ENCODE assay signal across 27 cellular contexts in the genomic region with DNA sequence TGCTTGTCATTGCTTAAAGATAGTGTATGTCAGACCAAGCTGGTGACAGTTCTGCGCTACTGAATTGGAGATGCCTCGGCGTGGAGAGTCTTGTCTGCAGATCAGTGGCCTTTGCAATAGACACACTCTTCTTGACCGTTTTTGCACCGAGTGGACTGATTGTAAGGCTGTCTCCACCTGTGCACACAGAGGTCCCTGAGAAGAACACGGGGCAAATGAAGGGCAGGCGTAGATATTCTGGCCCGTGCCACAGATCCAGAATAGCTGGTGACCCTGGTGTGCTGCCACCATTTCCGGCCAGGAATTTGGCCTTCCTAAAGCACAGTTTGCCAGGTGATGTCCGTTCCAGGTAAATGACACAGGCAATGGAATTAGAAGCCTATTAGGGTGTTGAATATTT.
DNase-seq lines count a peak whose midpoint lies in the region; ATAC-seq and TF ChIP-seq lines count a peak whose summit lies in the region.
"Had no signal": no experiment of that assay in that cellular context is flagged by ENCODE, and none has a peak within 500 bp of the region (broad histone marks: within the 10 kb centered on the region; RNA-seq: fewer than 3 reads in every experiment).

No MANE protein-coding gene starts in this region.

- TF ChIP-seq RAD21 in SK-N-SH (IDR thresholded peaks at IDR 0.05; ENCODE audit: low read length): no peak

- ATAC-seq in left lobe of liver: peak; percentile 89
- ATAC-seq in gastrocnemius medialis: peak; percentile 42 to 43
- ATAC-seq: activated CD8-positive, alpha-beta T cell treated with anti-CD3 and anti-CD28 coated beads for 36 hours; CD8-positive, alpha-beta T cell; esophagus mucosa; left lung; mucosa of descending colon; stimulated activated naive CD8-positive, alpha-beta T cell treated with anti-CD3 and anti-CD28 coated beads, Interleukin-15, amount 100 ng/mL, for 72 hours; T-helper 17 cell had no signal

- POLR2A ChIA-PET in MCF 10A (lab: Yijun Ruan, JAX): interaction anchor here (1.1 kb wide), 1 partner anchor 16 kb away, joined by 3 read pairs; no protein-coding TSS in a partner anchor
- POLR2A ChIA-PET in SK-N-SH (lab: Yijun Ruan, JAX): no interaction called here

- no peak for DNase-seq in MCF 10A (ENCODE audit: unreplicated experiment)
- no peak for DNase-seq in breast epithelium (ENCODE audit: low spot score in 2 of 2)
- no peak for DNase-seq in SK-N-SH
- peak; percentile 65 for DNase-seq in left lobe of liver (ENCODE audit: low spot score)
- no peak for DNase-seq in gastrocnemius medialis
- DNase-seq in tibial nerve (ENCODE audit: low spot score in 2 of 2): no peak
- DNase-seq in GF-D8 (lab: John Stamatoyannopoulos, UW): no peak
- DNase-seq in thyroid gland: no peak
- DNase-seq: 8988T; activated CD8-positive, alpha-beta T cell treated with anti-CD3 and anti-CD28 coated beads for 36 hours; CD8-positive, alpha-beta T cell; EL; endodermal cell; foreskin melanocyte; hippocampal formation; left lung; mucosa of descending colon; NCI-H1092 treated with DMSO at 0.1 percent for 48 hours; NCI-H1930; NCI-H2227 treated with DMSO at 0.1 percent for 48 hours; sigmoid colon; stimulated activated naive CD8-positive, alpha-beta T cell treated with anti-CD3 and anti-CD28 coated beads, Interleukin-15, amount 100 ng/mL, for 72 hours; T-helper 17 cell had no signal

- H3K9me3 Mint-ChIP-seq in MCF 10A (ENCODE audit: unreplicated experiment): no peaks in the 10 kb centered on the region
- H3K9me3 Mint-ChIP-seq: activated CD8-positive, alpha-beta T cell treated with anti-CD3 and anti-CD28 coated beads for 36 hours; activated naive CD4-positive, alpha-beta T cell treated with anti-CD3 and anti-CD28 coated beads, Interleukin-2, amount 50 U/mL, for 24 hours; activated T-helper 2 cell treated with anti-CD3 and anti-CD28 coated beads, Interferon-gamma antibody, Interleukin-2, Interleukin-4, amounts not matched to agents 10 μg/mL and 5 μg/mL and 100 μg/mL, durations not matched to agents 14 hours and 24 hours and 36 hours; CD8-positive, alpha-beta T cell; dendritic cell treated with granulocyte-macrophage colony-stimulating factor and Interleukin-4, amounts not matched to agents 40 ng/mL and 50 ng/mL, for 4 days; endodermal cell; stimulated activated naive CD8-positive, alpha-beta T cell treated with anti-CD3 and anti-CD28 coated beads, Interleukin-15, amount 100 ng/mL, for 72 hours had no signal

- H3K4me1 ChIP-seq in breast epithelium (peaks cover 0 to 4% of the 10 kb centered on the region in 2 donors), SK-N-SH (ENCODE audit: control insufficient read depth in 1 of 2, insufficient read depth in 2 of 2, low read depth in 1 of 2, low read length in 1 of 2) (peaks cover 37 to 59% of the 10 kb centered on the region in 2 experiments), gastrocnemius medialis (peaks cover 71 to 81% of the 10 kb centered on the region in 2 donors), tibial nerve (peaks cover 0 to 45% (median 12%) of the 10 kb centered on the region in 4 donors), thyroid gland (peaks cover 0 to 6% of the 10 kb centered on the region in 2 donors)

- H3K27ac ChIP-seq in breast epithelium (no peak overlapping the region), SK-N-SH (ENCODE audit: low read depth in 2 of 2, low read length in 1 of 2) (no peak overlapping the region; a peak in 1 of 4 replicates), gastrocnemius medialis (peak overlapping the region; percentile 22 to 64 (median 52)), tibial nerve (no peak overlapping the region), thyroid gland (no peak overlapping the region)
- H3K27ac ChIP-seq: left lung, sigmoid colon had no signal

- no peak for TF ChIP-seq POLR2A in breast epithelium (IDR thresholded peaks at IDR 0.05)
- TF ChIP-seq POLR2A in gastrocnemius medialis (IDR thresholded peaks at IDR 0.05): no peak
- TF ChIP-seq POLR2A in tibial nerve (IDR thresholded peaks at IDR 0.05): no peak
- no peak for TF ChIP-seq POLR2A in thyroid gland (IDR thresholded peaks at IDR 0.05)

- peaks cover 100% of the 10 kb centered on the region for H3K79me2 ChIP-seq in SK-N-SH (ENCODE audit: insufficient read depth)

- H3K9me3 ChIP-seq in breast epithelium (no peaks in the 10 kb centered on the region), SK-N-SH (no peaks in the 10 kb centered on the region), gastrocnemius medialis (no peaks in the 10 kb centered on the region), tibial nerve (no peaks in the 10 kb centered on the region), thyroid gland (no peaks in the 10 kb centered on the region)
- H3K9me3 ChIP-seq: left lung, mucosa of descending colon, sigmoid colon had no signal

- in situ Hi-C loops in gastrocnemius medialis (cut with MboI; ENCODE audit: low sequenced_read_pairs in 4 of 4): no loop called here

- TF ChIP-seq CTCF in MCF 10A (IDR thresholded peaks at IDR 0.05; ENCODE audit: unreplicated experiment): no peak
- TF ChIP-seq CTCF in breast epithelium (IDR thresholded peaks at IDR 0.05): no peak
- no peak for TF ChIP-seq CTCF in SK-N-SH (IDR thresholded peaks at IDR 0.05)
- no peak for TF ChIP-seq CTCF in gastrocnemius medialis (IDR thresholded peaks at IDR 0.05 in 4 of 5, conservative IDR thresholded peaks at IDR 0.05 in 1 of 5)
- TF ChIP-seq CTCF in tibial nerve (IDR thresholded peaks at IDR 0.05): no peak
- TF ChIP-seq CTCF in thyroid gland (IDR thresholded peaks at IDR 0.05): no peak

- no peaks in the 10 kb centered on the region for H3K27me3 Mint-ChIP-seq in MCF 10A (ENCODE audit: insufficient read depth, unreplicated experiment)
- H3K27me3 Mint-ChIP-seq: activated CD8-positive, alpha-beta T cell treated with anti-CD3 and anti-CD28 coated beads for 36 hours; dendritic cell treated with granulocyte-macrophage colony-stimulating factor and Interleukin-4, amounts not matched to agents 40 ng/mL and 50 ng/mL, for 4 days had no signal

- intact Hi-C loops in MCF 10A (cut with micrococcal nuclease) (no loop called here), breast epithelium (cut with DNase I; ENCODE audit: low total_unique reads) (no loop called here), gastrocnemius medialis (cut with DNase I; ENCODE audit: low total_unique reads) (no loop called here), thyroid gland (cut with DNase I) (no loop called here)

- TF ChIP-seq EP300 in SK-N-SH (IDR thresholded peaks at IDR 0.05; ENCODE audit: borderline replicate concordance in 1 of 2, low read depth in 1 of 2, low read length in 1 of 2): no peak
- TF ChIP-seq EP300 in tibial nerve (IDR thresholded peaks at IDR 0.05): no peak

- peaks cover 6% of the 10 kb centered on the region for H3K36me3 Mint-ChIP-seq in MCF 10A (ENCODE audit: insufficient read depth, unreplicated experiment)
- H3K36me3 Mint-ChIP-seq: activated naive CD4-positive, alpha-beta T cell treated with anti-CD3 and anti-CD28 coated beads, Interleukin-2, amount 50 U/mL, for 24 hours; CD8-positive, alpha-beta T cell had no signal

- 88% methylated on average over 9 of the region's 10 CpGs for WGBS in SK-N-SH (ENCODE audit: low lambda C conversion rate)
- WGBS in tibial nerve, 2 donors: 71 to 87% methylated on average over 10 of the region's 10 CpGs
- WGBS in thyroid gland, 2 donors: 79 to 84% methylated on average over 10 of the region's 10 CpGs

- no peaks in the 10 kb centered on the region for H3K36me3 ChIP-seq in breast epithelium
- no peaks in the 10 kb centered on the region for H3K36me3 ChIP-seq in SK-N-SH (replicated peaks in 1 of 2; ENCODE audit: control insufficient read depth in 1 of 2, insufficient read depth in 2 of 2, low read length in 1 of 2)
- H3K36me3 ChIP-seq in gastrocnemius medialis: no peaks in the 10 kb centered on the region
- no peaks in the 10 kb centered on the region for H3K36me3 ChIP-seq in tibial nerve
- no peaks in the 10 kb centered on the region for H3K36me3 ChIP-seq in thyroid gland
- H3K36me3 ChIP-seq: left lung, sigmoid colon had no signal

- H3K27ac Mint-ChIP-seq in MCF 10A (ENCODE audit: low read depth, unreplicated experiment): peak overlapping the region; percentile 19
- H3K27ac Mint-ChIP-seq: activated CD8-positive, alpha-beta T cell treated with anti-CD3 and anti-CD28 coated beads for 36 hours; activated naive CD4-positive, alpha-beta T cell treated with anti-CD3 and anti-CD28 coated beads, Interleukin-2, amount 50 U/mL, for 24 hours; activated T-helper 2 cell treated with anti-CD3 and anti-CD28 coated beads, Interferon-gamma antibody, Interleukin-2, Interleukin-4, amounts not matched to agents 10 μg/mL and 5 μg/mL and 100 μg/mL, durations not matched to agents 14 hours and 24 hours and 36 hours; CD8-positive, alpha-beta T cell; dendritic cell treated with granulocyte-macrophage colony-stimulating factor and Interleukin-4, amounts not matched to agents 40 ng/mL and 50 ng/mL, for 4 days; endodermal cell; stimulated activated naive CD8-positive, alpha-beta T cell treated with anti-CD3 and anti-CD28 coated beads, Interleukin-15, amount 100 ng/mL, for 72 hours; T-helper 17 cell had no signal

- H3K4me3 ChIP-seq in breast epithelium (no peak overlapping the region), SK-N-SH (ENCODE audit: low read depth in 2 of 2, low read length in 1 of 2) (no peak overlapping the region), gastrocnemius medialis (peak overlapping the region in 1 of 4 donors; percentile 7), tibial nerve (no peak overlapping the region), thyroid gland (replicated peaks in 1 of 3) (no peak overlapping the region)
- H3K4me3 ChIP-seq: left lung, mucosa of descending colon, sigmoid colon had no signal

- no peak overlapping the region for H2AFZ ChIP-seq in SK-N-SH (ENCODE audit: low read depth)

- H3K4me2 ChIP-seq in SK-N-SH: peak overlapping the region; percentile 8; the same call in 1 of the 2 replicates

- H3K9ac ChIP-seq in SK-N-SH: no peak overlapping the region

- no peaks in the 10 kb centered on the region for H3K9me2 ChIP-seq in SK-N-SH

- H3K4me3 Mint-ChIP-seq in MCF 10A (ENCODE audit: unreplicated experiment): no peak overlapping the region
- H3K4me3 Mint-ChIP-seq: activated CD8-positive, alpha-beta T cell treated with anti-CD3 and anti-CD28 coated beads for 36 hours; activated naive CD4-positive, alpha-beta T cell treated with anti-CD3 and anti-CD28 coated beads, Interleukin-2, amount 50 U/mL, for 24 hours; CD8-positive, alpha-beta T cell; dendritic cell treated with granulocyte-macrophage colony-stimulating factor and Interleukin-4, amounts not matched to agents 40 ng/mL and 50 ng/mL, for 4 days; endodermal cell; stimulated activated naive CD8-positive, alpha-beta T cell treated with anti-CD3 and anti-CD28 coated beads, Interleukin-15, amount 100 ng/mL, for 72 hours; T-helper 17 cell had no signal

- no TSS peak for BruUV-seq in MCF 10A (replicated peaks; lab: Mats Ljungman, UMichigan)

- no peaks in the 10 kb centered on the region for H3F3A ChIP-seq in SK-N-SH (replicated peaks; ENCODE audit: insufficient read depth)

- peaks cover 10% of the 10 kb centered on the region for H3K4me1 Mint-ChIP-seq in MCF 10A (ENCODE audit: insufficient read depth, unreplicated experiment)
- H3K4me1 Mint-ChIP-seq: activated naive CD4-positive, alpha-beta T cell treated with anti-CD3 and anti-CD28 coated beads, Interleukin-2, amount 50 U/mL, for 24 hours; stimulated activated naive CD8-positive, alpha-beta T cell treated with anti-CD3 and anti-CD28 coated beads, Interleukin-15, amount 100 ng/mL, for 72 hours; T-helper 17 cell had no signal

- H3K27me3 ChIP-seq in breast epithelium: no peaks in the 10 kb centered on the region
- no peaks in the 10 kb centered on the region for H3K27me3 ChIP-seq in SK-N-SH (ENCODE audit: insufficient read depth)
- H3K27me3 ChIP-seq in gastrocnemius medialis: no peaks in the 10 kb centered on the region
- no peaks in the 10 kb centered on the region for H3K27me3 ChIP-seq in tibial nerve
- H3K27me3 ChIP-seq in thyroid gland: no peaks in the 10 kb centered on the region
- H3K27me3 ChIP-seq: left lung, sigmoid colon had no signal

- H4K20me1 ChIP-seq in SK-N-SH (ENCODE audit: insufficient read depth): peaks cover 99% of the 10 kb centered on the region

- CTCF ChIA-PET in MCF 10A (lab: Yijun Ruan, JAX): no interaction called here
- CTCF ChIA-PET in SK-N-SH (lab: Yijun Ruan, JAX): interaction anchor here (0.9 to 2.0 kb wide), 3 partner anchors 25 to 411 kb away, joined by 4 to 8 read pairs (median 6); no protein-coding TSS in a partner anchor

Comparison
In these comparisons a context has a peak if more than half of its experiments do, and no peak if none do; other contexts are left out.
1. H3K27ac ChIP-seq: peak in gastrocnemius medialis (4 of 4); none in breast epithelium (0 of 2), SK-N-SH (0 of 2), tibial nerve (0 of 4) and thyroid gland (0 of 3).